12 cellular contexts compared by ENCODE assay signal in the genomic region with DNA sequence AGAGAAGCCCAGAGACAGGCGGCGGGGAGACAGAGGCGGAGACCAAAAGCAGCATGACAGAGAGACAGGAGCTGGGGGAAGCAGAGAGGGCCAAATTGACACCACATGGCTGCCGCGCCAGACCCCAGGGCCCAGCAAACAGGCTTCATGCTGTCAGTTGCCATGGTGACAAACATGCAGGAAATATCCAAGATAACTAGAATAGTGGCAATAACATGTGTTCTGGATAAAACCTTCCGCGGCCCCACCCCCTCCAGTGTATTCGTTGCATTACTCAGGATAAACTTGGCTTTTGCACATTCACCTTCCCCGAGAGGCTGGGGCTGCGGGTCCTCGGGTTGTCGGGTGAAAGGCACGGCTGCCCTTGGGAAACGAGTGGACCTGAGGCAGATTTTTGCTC. TPM values are rescaled to one million over a fixed set of nuclear protein-coding genes. Genes with fewer than 3 reads are reported as not detected.
DNase-seq lines count a peak whose midpoint lies in the region; ATAC-seq and TF ChIP-seq lines count a peak whose summit lies in the region.
"Had no signal": no experiment of that assay in that cellular context is flagged by ENCODE, and none has a peak within 500 bp of the region (broad histone marks: within the 10 kb centered on the region; RNA-seq: fewer than 3 reads in every experiment).

No MANE protein-coding gene starts in this region.

- peak overlapping the region; percentile 41; the same call in 1 of the 2 replicates for H2AFZ ChIP-seq in SK-N-SH (ENCODE audit: low read depth)

- no peak for TF ChIP-seq RAD21 in SK-N-SH (IDR thresholded peaks at IDR 0.05; ENCODE audit: low read length)

- peak; percentile 8 for DNase-seq in DMS 273 treated with DMSO at 0.1 percent for 48 hours (lab: John Stamatoyannopoulos, UW)
- peak; percentile 73 for DNase-seq in SK-N-SH
- DNase-seq in heart right ventricle: peak; percentile 50 to 59
- DNase-seq in sigmoid colon: peak; percentile 73
- DNase-seq in NOMO-1 treated with dmso at 0.1 percent for 144 hours (lab: John Stamatoyannopoulos, UW; ENCODE audit: unreplicated experiment): no peak
- DNase-seq in natural killer cell treated with Interleukin-12 subunit alpha and Interleukin-12 subunit beta and Interleukin-15 and Interleukin-18, amount 100 ng/mL, for 72 hours (ENCODE audit: low spot score): no peak
- no peak for DNase-seq in HEK293T (ENCODE audit: extremely low spot score)
- no peak for DNase-seq in NCI-H1092 treated with DMSO at 0.1 percent for 48 hours (lab: John Stamatoyannopoulos, UW)
- DNase-seq: activated B cell treated with CpG ODN at 0.5 μM for 24 hours; effector memory CD8-positive, alpha-beta T cell; MM.1S had no signal

- peak in 2 of 8 donors; percentile 2 to 5 for ATAC-seq in heart right ventricle
- no peak for ATAC-seq in natural killer cell treated with Interleukin-12 subunit alpha and Interleukin-12 subunit beta and Interleukin-15 and Interleukin-18, amount 100 ng/mL, for 72 hours
- ATAC-seq: effector memory CD8-positive, alpha-beta T cell had no signal

- TF ChIP-seq CTCF in SK-N-SH (IDR thresholded peaks at IDR 0.05) (no peak), heart right ventricle (IDR thresholded peaks at IDR 0.05) (no peak), sigmoid colon (IDR thresholded peaks at IDR 0.05) (no peak)

- H3K4me2 ChIP-seq in SK-N-SH: peak overlapping the region; percentile 33; the same call in 1 of the 2 replicates

- H3K36me3 ChIP-seq in SK-N-SH (replicated peaks in 1 of 2; ENCODE audit: control insufficient read depth in 1 of 2, insufficient read depth in 2 of 2, low read length in 1 of 2) (no peaks in the 10 kb centered on the region), heart right ventricle (no peaks in the 10 kb centered on the region), sigmoid colon (no peaks in the 10 kb centered on the region)
- H3K36me3 ChIP-seq: SJSA1 had no signal

- intact Hi-C loops in heart right ventricle (cut with DNase I): loop anchor here in 5 of 10 donors (5.0 to 10.0 kb wide), 3 partner anchors 48 to 738 kb away; a partner anchor contains a TSS
- intact Hi-C loops in sigmoid colon (cut with DNase I): loop anchor here (5.0 to 10.0 kb wide), 2 partner anchors 85 to 302 kb away; no protein-coding TSS in a partner anchor

- no peaks in the 10 kb centered on the region for H3K9me3 ChIP-seq in SK-N-SH
- H3K9me3 ChIP-seq in heart right ventricle: no peaks in the 10 kb centered on the region
- no peaks in the 10 kb centered on the region for H3K9me3 ChIP-seq in sigmoid colon
- H3K9me3 ChIP-seq: SJSA1 had no signal

- no peaks in the 10 kb centered on the region for H3F3A ChIP-seq in SK-N-SH (replicated peaks; ENCODE audit: insufficient read depth)

- H3K79me2 ChIP-seq in SK-N-SH (ENCODE audit: insufficient read depth): no peaks in the 10 kb centered on the region

- H3K9me2 ChIP-seq in SK-N-SH: no peaks in the 10 kb centered on the region

- H3K4me1 ChIP-seq in SK-N-SH (ENCODE audit: control insufficient read depth in 1 of 2, insufficient read depth in 2 of 2, low read depth in 1 of 2, low read length in 1 of 2): peaks cover 44 to 76% of the 10 kb centered on the region in 2 experiments
- H3K4me1 ChIP-seq in heart right ventricle: peaks cover 25 to 68% (median 52%) of the 10 kb centered on the region in 9 donors
- H3K4me1 ChIP-seq in sigmoid colon: peaks cover 0 to 74% (median 69%) of the 10 kb centered on the region in 4 donors

- H3K4me1 Mint-ChIP-seq in natural killer cell treated with Interleukin-12 subunit alpha and Interleukin-12 subunit beta and Interleukin-15 and Interleukin-18, amount 100 ng/mL, for 72 hours (ENCODE audit: low read depth in 2 of 2): no peaks in the 10 kb centered on the region
- H3K4me1 Mint-ChIP-seq: activated B cell treated with CpG ODN at 0.5 μM for 24 hours had no signal

- POLR2A ChIA-PET in SK-N-SH (lab: Yijun Ruan, JAX) (interaction anchor here (0.6 to 6.1 kb wide), 10 partner anchors 8 to 242 kb away, joined by 3 to 69 read pairs (median 7); a partner anchor contains a TSS), HEK293T (lab: Yijun Ruan, JAX) (no interaction called here)

- H3K27ac Mint-ChIP-seq in natural killer cell treated with Interleukin-12 subunit alpha and Interleukin-12 subunit beta and Interleukin-15 and Interleukin-18, amount 100 ng/mL, for 72 hours: no peak overlapping the region
- H3K27ac Mint-ChIP-seq: activated B cell treated with CpG ODN at 0.5 μM for 24 hours; effector memory CD8-positive, alpha-beta T cell had no signal

- TF ChIP-seq POLR2A in sigmoid colon (IDR thresholded peaks at IDR 0.05): no peak

- H3K27me3 ChIP-seq in SK-N-SH (ENCODE audit: insufficient read depth) (no peaks in the 10 kb centered on the region), heart right ventricle (no peaks in the 10 kb centered on the region), sigmoid colon (no peaks in the 10 kb centered on the region)
- H3K27me3 ChIP-seq: SJSA1 had no signal

- H3K4me3 Mint-ChIP-seq in natural killer cell treated with Interleukin-12 subunit alpha and Interleukin-12 subunit beta and Interleukin-15 and Interleukin-18, amount 100 ng/mL, for 72 hours: no peak overlapping the region
- H3K4me3 Mint-ChIP-seq: activated B cell treated with CpG ODN at 0.5 μM for 24 hours; effector memory CD8-positive, alpha-beta T cell had no signal

- 51% methylated on average over 13 of the region's 14 CpGs for WGBS in SK-N-SH (ENCODE audit: low lambda C conversion rate)
- WGBS in heart right ventricle, 2 donors: 42 to 49% methylated on average over 14 of the region's 14 CpGs
- 74 to 77% methylated on average over 14 of the region's 14 CpGs for WGBS in sigmoid colon, 2 donors

- no peak overlapping the region for H3K9ac ChIP-seq in SK-N-SH

- H3K4me3 ChIP-seq in SK-N-SH (ENCODE audit: low read depth in 2 of 2, low read length in 1 of 2) (no peak overlapping the region), heart right ventricle (no peak overlapping the region), sigmoid colon (no peak overlapping the region)
- H3K4me3 ChIP-seq: SJSA1 had no signal

- no peaks in the 10 kb centered on the region for H4K20me1 ChIP-seq in SK-N-SH (ENCODE audit: insufficient read depth)

- no peaks in the 10 kb centered on the region for H3K27me3 Mint-ChIP-seq in natural killer cell treated with Interleukin-12 subunit alpha and Interleukin-12 subunit beta and Interleukin-15 and Interleukin-18, amount 100 ng/mL, for 72 hours
- H3K27me3 Mint-ChIP-seq: activated B cell treated with CpG ODN at 0.5 μM for 24 hours had no signal

- TF ChIP-seq EP300 in SK-N-SH (IDR thresholded peaks at IDR 0.05; ENCODE audit: borderline replicate concordance in 1 of 2, low read depth in 1 of 2, low read length in 1 of 2) (peak in 1 of 2 experiments; percentile 94; a peak in 2 of 4 replicates), sigmoid colon (IDR thresholded peaks at IDR 0.05) (no peak)

- H3K9me3 Mint-ChIP-seq in natural killer cell treated with Interleukin-12 subunit alpha and Interleukin-12 subunit beta and Interleukin-15 and Interleukin-18, amount 100 ng/mL, for 72 hours: no peaks in the 10 kb centered on the region
- H3K9me3 Mint-ChIP-seq: activated B cell treated with CpG ODN at 0.5 μM for 24 hours; effector memory CD8-positive, alpha-beta T cell had no signal

- CTCF ChIA-PET in SK-N-SH (lab: Yijun Ruan, JAX): interaction anchor here (0.5 to 8.0 kb wide), 11 partner anchors 9 to 188 kb away, joined by 3 to 95 read pairs (median 14); a partner anchor contains a TSS
- CTCF ChIA-PET in HEK293T (lab: Yijun Ruan, JAX): interaction anchor here (0.8 kb wide), 1 partner anchor 519 kb away, joined by 3 read pairs; no protein-coding TSS in a partner anchor

- no peaks in the 10 kb centered on the region for H3K36me3 Mint-ChIP-seq in natural killer cell treated with Interleukin-12 subunit alpha and Interleukin-12 subunit beta and Interleukin-15 and Interleukin-18, amount 100 ng/mL, for 72 hours

- peak overlapping the region; percentile 66 to 100; a peak in 3 of 4 replicates for H3K27ac ChIP-seq in SK-N-SH (ENCODE audit: low read depth in 2 of 2, low read length in 1 of 2)
- peak overlapping the region in 8 of 10 donors; percentile 49 to 86 (median 80) for H3K27ac ChIP-seq in heart right ventricle
- peak overlapping the region; percentile 85 to 91 (median 89) for H3K27ac ChIP-seq in sigmoid colon
- H3K27ac ChIP-seq: SJSA1 had no signal

TF ChIP-seq in SK-N-SH, 30 proteins besides CTCF, POLR2A, EP300 and RAD21 (continues in another document):
- TF ChIP-seq FOXM1 (IDR thresholded peaks at IDR 0.05; ENCODE audit: low read depth) (no peak), CHD2 (IDR thresholded peaks at IDR 0.05; ENCODE audit: low read length, partially characterized antibody) (peak; percentile 93), MXI1 (IDR thresholded peaks at IDR 0.05; ENCODE audit: low read depth, low read length) (peak; percentile 99), NRF1 (IDR thresholded peaks at IDR 0.05; ENCODE audit: low read depth, low read length) (no peak), SMC3 (IDR thresholded peaks at IDR 0.05; ENCODE audit: low read depth, low read length) (no peak)
- TF ChIP-seq, protein P1, sequence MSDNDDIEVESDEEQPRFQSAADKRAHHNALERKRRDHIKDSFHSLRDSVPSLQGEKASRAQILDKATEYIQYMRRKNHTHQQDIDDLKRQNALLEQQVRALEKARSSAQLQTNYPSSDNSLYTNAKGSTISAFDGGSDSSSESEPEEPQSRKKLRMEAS (IDR thresholded peaks at IDR 0.05; ENCODE audit: low read depth): no peak

TF ChIP-seq in HEK293T, 16 proteins besides CTCF, POLR2A, EP300 and RAD21:
- TF ChIP-seq SUZ12 (IDR thresholded peaks at IDR 0.05) (no peak), CTBP1 (IDR thresholded peaks at IDR 0.05; ENCODE audit: borderline replicate concordance) (no peak), SP1 (IDR thresholded peaks at IDR 0.05) (no peak), L3MBTL2 (conservative IDR thresholded peaks at IDR 0.05) (no peak)
- TF ChIP-seq, protein P2, sequence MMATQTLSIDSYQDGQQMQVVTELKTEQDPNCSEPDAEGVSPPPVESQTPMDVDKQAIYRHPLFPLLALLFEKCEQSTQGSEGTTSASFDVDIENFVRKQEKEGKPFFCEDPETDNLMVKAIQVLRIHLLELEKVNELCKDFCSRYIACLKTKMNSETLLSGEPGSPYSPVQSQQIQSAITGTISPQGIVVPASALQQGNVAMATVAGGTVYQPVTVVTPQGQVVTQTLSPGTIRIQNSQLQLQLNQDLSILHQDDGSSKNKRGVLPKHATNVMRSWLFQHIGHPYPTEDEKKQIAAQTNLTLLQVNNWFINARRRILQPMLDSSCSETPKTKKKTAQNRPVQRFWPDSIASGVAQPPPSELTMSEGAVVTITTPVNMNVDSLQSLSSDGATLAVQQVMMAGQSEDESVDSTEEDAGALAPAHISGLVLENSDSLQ (IDR thresholded peaks at IDR 0.05): no peak
TF ChIP-seq in HEK293T: peak in this region for 0.

RNA-seq across cellular contexts. Expression of a gene that starts 49.9 kb away (rescaled TPM):
- polyA plus RNA-seq in SK-N-SH (2012; rRNA removed) (3.7 and 4.2 TPM in 2 replicates), heart right ventricle (1 to 10 TPM; 1.4 to 2.4 TPM), sigmoid colon (1 to 10 TPM in 1 of 3 donors, under 1 TPM in 2; under 0.01 to 3.4 (median 0.60) TPM)
- polyA plus RNA-seq in SK-N-SH (2012; cell fraction: cytosol; rRNA removed): 2.8 and 4.5 TPM in 2 replicates
- 2.3 and 3.5 TPM in 2 replicates for polyA plus RNA-seq in SK-N-SH (2012; cell fraction: nucleus; rRNA removed)
- total RNA-seq in heart right ventricle (10 to 100 TPM in 2 of 10 donors, 1 to 10 TPM in 8; 5.4 to 17.1 (median 9.3) TPM), sigmoid colon (10 to 100 TPM; 48.9 to 88.1 (median 66.3) TPM)
- total RNA-seq in natural killer cell treated with Interleukin-12 subunit alpha and Interleukin-12 subunit beta and Interleukin-15 and Interleukin-18, amount 100 ng/mL, for 72 hours: 1 to 10 TPM in 1 of 2 donors, under 1 TPM in 1; 0.59 to 2.1 TPM

Comparison
In these comparisons a context has a peak if more than half of its experiments do, and no peak if none do; other contexts are left out.
1. DNase-seq: peak in DMS 273 treated with DMSO at 0.1 percent for 48 hours (single experiment), SK-N-SH (single experiment), heart right ventricle (2 of 2) and sigmoid colon (single experiment); none in NOMO-1 treated with dmso at 0.1 percent for 144 hours (single experiment), natural killer cell treated with Interleukin-12 subunit alpha and Interleukin-12 subunit beta and Interleukin-15 and Interleukin-18, amount 100 ng/mL, for 72 hours (single experiment), HEK293T (single experiment) and NCI-H1092 treated with DMSO at 0.1 percent for 48 hours (single experiment).
2. Peak in every context shown above with its lines, with median percentiles within 50 percentile points of each other: H3K27ac ChIP-seq.